22 cellular contexts compared by ENCODE assay signal in genomic region chr22:27146871-27147591, GRCh38.
"Had no signal": no experiment of that assay in that cellular context is flagged by ENCODE, and none has a peak within 500 bp of the region (broad histone marks: within the 10 kb centered on the region; RNA-seq: fewer than 3 reads in every experiment).

No MANE protein-coding gene starts in this region.

- DNase-seq: activated CD4-positive, alpha-beta T cell treated with anti-CD3 and anti-CD28 coated beads, Interleukin-2, amount 50 U/mL, for 4 hours; activated effector memory CD4-positive, alpha-beta T cell treated with anti-CD3 and anti-CD28 coated beads, Interleukin-2, amount 50 U/mL, for 16 hours; activated T-cell treated with anti-CD3 and anti-CD28 coated beads, Interleukin-2, amount 50 U/mL, for 72 hours; adrenal gland; dermis blood vessel endothelial cell; foreskin fibroblast; hippocampal formation; islet precursor cell; left colon; midbrain; occipital lobe; retina; spleen; stimulated activated naive B cell treated with anti-CD40 and anti-IgM and Interleukin-4, amounts not matched to agents 10 μg/mL and 1 μg/mL and 100 μg/mL, for 72 hours; T-helper 17 cell; upper lobe of right lung; WERI-Rb-1 had no signal

- H3K36me3 Mint-ChIP-seq: activated naive CD4-positive, alpha-beta T cell treated with anti-CD3 and anti-CD28 coated beads, Interleukin-2, amount 50 U/mL, for 24 hours; stimulated activated naive B cell treated with anti-CD40 and anti-IgM and Interleukin-4, amounts not matched to agents 10 μg/mL and 1 μg/mL and 100 μg/mL, for 72 hours had no signal

- H3K4me3 ChIP-seq: adrenal gland, lung, spleen, thoracic aorta, upper lobe of right lung had no signal

- H3K27ac ChIP-seq: adrenal gland, spleen, thoracic aorta, upper lobe of right lung, WERI-Rb-1 had no signal

- H3K4me1 Mint-ChIP-seq: T-helper 17 cell had no signal

- H3K9me3 ChIP-seq: adrenal gland, thoracic aorta, upper lobe of right lung had no signal

- H3K4me1 ChIP-seq: adrenal gland had no signal

- H3K27me3 ChIP-seq: adrenal gland had no signal

- H3K4me3 Mint-ChIP-seq: activated naive CD4-positive, alpha-beta T cell treated with anti-CD3 and anti-CD28 coated beads, Interleukin-2, amount 50 U/mL, for 24 hours; activated T-cell treated with anti-CD3 and anti-CD28 coated beads, Interleukin-2, amount 50 U/mL, for 72 hours; nephron; stimulated activated naive B cell treated with anti-CD40 and anti-IgM and Interleukin-4, amounts not matched to agents 10 μg/mL and 1 μg/mL and 100 μg/mL, for 72 hours; T-helper 17 cell had no signal

- FAIRE-seq: astrocyte had no signal

- H3K36me3 ChIP-seq: adrenal gland, spleen, thoracic aorta, upper lobe of right lung, WERI-Rb-1 had no signal

- H3K27ac Mint-ChIP-seq: activated naive CD4-positive, alpha-beta T cell treated with anti-CD3 and anti-CD28 coated beads, Interleukin-2, amount 50 U/mL, for 24 hours; activated T-cell treated with anti-CD3 and anti-CD28 coated beads, Interleukin-2, amount 50 U/mL, for 72 hours; nephron; stimulated activated naive B cell treated with anti-CD40 and anti-IgM and Interleukin-4, amounts not matched to agents 10 μg/mL and 1 μg/mL and 100 μg/mL, for 72 hours; T-helper 17 cell had no signal
